ENCODE assay signal across 23 cellular contexts in genomic region chr3:185320949-185321348, GRCh38.
"Had no signal": no experiment of that assay in that cellular context is flagged by ENCODE, and none has a peak within 500 bp of the region (broad histone marks: within the 10 kb centered on the region; RNA-seq: fewer than 3 reads in every experiment).

No MANE protein-coding gene starts in this region.

- H3K4me3 Mint-ChIP-seq: mesothelial cell of epicardium, naive B cell had no signal

- DNase-seq: dermis blood vessel endothelial cell; dorsolateral prefrontal cortex; effector CD4-positive, alpha-beta T cell; effector memory CD4-positive, alpha-beta T cell; foreskin keratinocyte; heart left ventricle; hippocampal formation; left cardiac atrium; left lung; left ventricle myocardium superior; lower lobe of right lung; mesenchymal stem cell; mucosa of descending colon; naive B cell had no signal

- H3K36me3 Mint-ChIP-seq: naive B cell had no signal

- H3K4me3 ChIP-seq: coronary artery, dorsolateral prefrontal cortex, esophagus muscularis mucosa, gastroesophageal sphincter, heart left ventricle, left lung, lower lobe of right lung, mucosa of descending colon had no signal

- FAIRE-seq: colon, endothelial cell of umbilical vein, frontal cortex, islet of Langerhans, keratinocyte had no signal

- H3K36me3 ChIP-seq: esophagus muscularis mucosa, gastroesophageal sphincter, heart left ventricle, left lung, lower lobe of right lung had no signal

- H3K9me3 ChIP-seq: esophagus muscularis mucosa, gastroesophageal sphincter, heart left ventricle, left lung, lower lobe of right lung, mucosa of descending colon had no signal

- ATAC-seq: foreskin keratinocyte, gastroesophageal sphincter, heart left ventricle, left cardiac atrium, left lung, left ventricle myocardium superior, lower lobe of right lung, mucosa of descending colon had no signal

- H3K27ac Mint-ChIP-seq: mesothelial cell of epicardium, naive B cell had no signal

- H3K9me3 Mint-ChIP-seq: mesothelial cell of epicardium, naive B cell had no signal

- H3K27ac ChIP-seq: coronary artery, dorsolateral prefrontal cortex, esophagus muscularis mucosa, foreskin keratinocyte, gastroesophageal sphincter, left lung, lower lobe of right lung had no signal

- H3K27me3 ChIP-seq: dorsolateral prefrontal cortex, esophagus muscularis mucosa, foreskin keratinocyte, gastroesophageal sphincter, heart left ventricle, left lung had no signal
